In genomic region chr6:116572162-116572561, GRCh38 we compare ENCODE assay signal across 8 cellular contexts. TPM values are rescaled to one million over a fixed set of nuclear protein-coding genes. Genes with fewer than 3 reads are reported as not detected.
DNase-seq lines count a peak whose midpoint lies in the region; ATAC-seq, FAIRE-seq and TF ChIP-seq lines count a peak whose summit lies in the region.

No MANE protein-coding gene starts in this region.

- H3K4me2 ChIP-seq in H1 (ENCODE audit: insufficient read depth in 1 of 2, low read depth in 2 of 2, low read length in 2 of 2) = peak overlapping the region; percentile 74 to 88

- H3K9ac ChIP-seq in H1 (replicated peaks in 1 of 4; ENCODE audit: extremely low read depth in 1 of 4, low read depth in 3 of 4, low read length in 3 of 4) = peak overlapping the region in 3 of 4 experiments; percentile 75 to 85 (median 84); a peak in 6 of 7 replicates

- H2AFZ ChIP-seq in H1 (ENCODE audit: low read length) = no peak overlapping the region

- CTCF ChIA-PET in H1 (lab: Charles Lee; ENCODE audit: partially characterized antibody) = interaction anchor here (0.6 to 5.9 kb wide), 12 partner anchors 11 to 303 kb away, joined by 3 to 59 read pairs (median 4); partner anchors contain the start of gene RSPH4A

- TF ChIP-seq CTCF in AG10803 (conservative IDR thresholded peaks at IDR 0.05; ENCODE audit: low read length) = no peak
- no peak for TF ChIP-seq CTCF in H1 (IDR thresholded peaks at IDR 0.05; ENCODE audit: control extremely low read depth in 1 of 3, insufficient read depth in 1 of 3, low read depth in 1 of 3, low read length in 3 of 3)

- peaks cover 0 to 4% of the 10 kb centered on the region in 2 experiments for H4K20me1 ChIP-seq in H1 (replicated peaks in 1 of 2; ENCODE audit: control insufficient read depth in 1 of 2, insufficient read depth in 2 of 2, low read length in 2 of 2)

- intact Hi-C loops in aorta (cut with DNase I) = no loop called here

- no peak overlapping the region for H2BK12ac ChIP-seq in H1 (ENCODE audit: low read depth, low read length)

- H3K14ac ChIP-seq in H1 (ENCODE audit: insufficient read length) = no peak overlapping the region

- H3K56ac ChIP-seq in H1 (replicated peaks; ENCODE audit: insufficient read length, low read depth, low read length) = no peak overlapping the region

- H3K23me2 ChIP-seq in H1 (ENCODE audit: low read depth, low read length) = peaks cover 3% of the 10 kb centered on the region; the same call in 1 of the 2 replicates

- H2BK120ac ChIP-seq in H1 (replicated peaks; ENCODE audit: low read depth, low read length) = no peak overlapping the region

- POLR2A ChIA-PET in H1 (lab: Charles Lee; ENCODE audit: partially characterized antibody) = interaction anchor here (1.0 to 1.7 kb wide), 6 partner anchors 11 to 322 kb away, joined by 3 to 11 read pairs (median 3); partner anchors contain the start of genes DSE, RSPH4A and TSPYL1

- peaks cover 2% of the 10 kb centered on the region for H3K79me1 ChIP-seq in H1 (ENCODE audit: low read depth, low read length)

- H3K27ac ChIP-seq in H1 (ENCODE audit: low read depth, low read length) = no peak overlapping the region
- peak overlapping the region; percentile 91 for H3K27ac ChIP-seq in mesodermal cell (ENCODE audit: low read depth, low read length, severe bottlenecking)
- peak overlapping the region in 1 of 2 donors; percentile 45 for H3K27ac ChIP-seq in aorta (ENCODE audit: low read depth in 1 of 2, low read length in 2 of 2)

- no peak for FAIRE-seq in H1 (lab: Jason Lieb, UNC)

- H3K4me3 ChIP-seq in AG10803 (ENCODE audit: low read length) = peak overlapping the region; percentile 97
- peak overlapping the region; percentile 73 to 97 (median 83) for H3K4me3 ChIP-seq in H1 (ENCODE audit: extremely low read depth in 1 of 4, insufficient read depth in 2 of 4, low read depth in 3 of 4, low read length in 4 of 4)
- H3K4me3 ChIP-seq in mesodermal cell (ENCODE audit: extremely low read depth, insufficient read depth, low read length, poor library complexity, severe bottlenecking) = peak overlapping the region; percentile 84
- H3K4me3 ChIP-seq in aorta (ENCODE audit: low read length in 2 of 2) = peak overlapping the region; percentile 39 to 80

- H3K18ac ChIP-seq in H1 (ENCODE audit: extremely low read depth, low read length) = no peak overlapping the region

- no peak overlapping the region for H3K23ac ChIP-seq in H1 (ENCODE audit: insufficient read length)

- H2BK5ac ChIP-seq in H1 (ENCODE audit: low read depth, low read length) = no peak overlapping the region

- H3K36me3 ChIP-seq in H1 (ENCODE audit: control insufficient read depth in 2 of 4, insufficient read depth in 4 of 4, low read length in 3 of 4) (peaks cover 0 to 2% (median 0%) of the 10 kb centered on the region in 4 experiments; a peak in 2 of 8 replicates), mesodermal cell (ENCODE audit: control insufficient read depth, insufficient read depth, low read length) (peaks cover 32% of the 10 kb centered on the region), aorta (ENCODE audit: control insufficient read depth in 1 of 2, insufficient read depth in 2 of 2, low read length in 1 of 2) (no peaks in the 10 kb centered on the region)

- TF ChIP-seq EP300 in H1 (IDR thresholded peaks at IDR 0.05; ENCODE audit: borderline replicate concordance in 1 of 2, low read depth in 2 of 2, low read length in 2 of 2) = no peak

- ATAC-seq in aorta (ENCODE audit: low FRiP score) (no peak), HG03457 (IDR thresholded peaks at IDR 0.05; ENCODE audit: unreplicated experiment) (no peak)

- H4K5ac ChIP-seq in H1 (ENCODE audit: insufficient read length, low read depth, low read length) = no peak overlapping the region

- WGBS in H1 (ENCODE audit: extremely low coverage in 1 of 2, insufficient coverage in 1 of 2, insufficient read length in 1 of 2, insufficient replicate concordance in 2 of 2, low coverage in 1 of 2, low lambda C conversion rate in 2 of 2, missing lambda C conversion rate in 1 of 2), 2 experiments = 15% methylated on average over 7 of the region's 7 CpGs; no CpG with 5 or more reads in 1 of the 2 experiments
- WGBS in mesodermal cell (ENCODE audit: insufficient coverage in 2 of 2), 2 experiments = 0% methylated on average over 3 to 4 of the region's 7 CpGs
- WGBS in aorta, 2 donors = 2 to 4% methylated on average over 7 of the region's 7 CpGs

- no peak overlapping the region for H3K4ac ChIP-seq in H1 (replicated peaks; ENCODE audit: insufficient read length, low read depth, low read length)

- H4K8ac ChIP-seq in H1 (ENCODE audit: extremely low read depth, insufficient read depth, low read length) = no peak overlapping the region

- H3K9me3 ChIP-seq in H1 (ENCODE audit: insufficient read depth in 2 of 2, low read depth in 1 of 2, low read length in 1 of 2) (no peaks in the 10 kb centered on the region), mesodermal cell (ENCODE audit: control insufficient read depth, low read length) (no peaks in the 10 kb centered on the region), aorta (ENCODE audit: control insufficient read depth, low read length) (no peaks in the 10 kb centered on the region)

- no peak overlapping the region for H2BK20ac ChIP-seq in H1 (ENCODE audit: low read length)

- TF ChIP-seq RAD21 in H1 (IDR thresholded peaks at IDR 0.05 in 1 of 2, conservative IDR thresholded peaks at IDR 0.05 in 1 of 2; ENCODE audit: low read depth in 2 of 2, low read length in 2 of 2) = no peak

- H3K4me1 ChIP-seq in H1 (replicated peaks in 1 of 4; ENCODE audit: control insufficient read depth in 3 of 4, insufficient read depth in 4 of 4, low read length in 3 of 4) (peaks cover 0 to 3% (median 1%) of the 10 kb centered on the region in 4 experiments; a peak in 3 of 7 replicates), mesodermal cell (ENCODE audit: control insufficient read depth, insufficient read depth, low read length, poor library complexity, severe bottlenecking) (peaks cover 6% of the 10 kb centered on the region), aorta (ENCODE audit: control insufficient read depth in 1 of 2, insufficient read depth in 2 of 2, low read length in 2 of 2) (peaks cover 0 to 3% of the 10 kb centered on the region in 2 donors)

- DNase-seq in AG10803 (ENCODE audit: low read depth) = peak; percentile 41
- DNase-seq in GM19240 (ENCODE audit: insufficient read length, low spot score) = peak; percentile 11
- peak; percentile 47 for DNase-seq in RPMI8226
- no peak for DNase-seq in H1 (ENCODE audit: low read depth in 1 of 2, low spot score in 2 of 2)
- no peak for DNase-seq in aorta
- DNase-seq in NCI-H187 (lab: John Stamatoyannopoulos, UW) = no peak

- peaks cover 5 to 46% of the 10 kb centered on the region in 2 experiments; a peak in 3 of 4 replicates for H3K79me2 ChIP-seq in H1 (ENCODE audit: control insufficient read depth in 1 of 2, insufficient read depth in 2 of 2, low read length in 2 of 2)

- H4K91ac ChIP-seq in H1 (replicated peaks; ENCODE audit: insufficient read length, low read length) = no peak overlapping the region

- no peak overlapping the region for H2BK15ac ChIP-seq in H1 (ENCODE audit: low read length)

- H2AK5ac ChIP-seq in H1 (ENCODE audit: low read depth, low read length) = no peak overlapping the region

- no peaks in the 10 kb centered on the region for H3K27me3 ChIP-seq in H1 (replicated peaks in 1 of 4; ENCODE audit: control insufficient read depth in 3 of 4, extremely low read depth in 1 of 4, insufficient read depth in 3 of 4, low read length in 3 of 4)
- no peaks in the 10 kb centered on the region for H3K27me3 ChIP-seq in aorta (ENCODE audit: control insufficient read depth in 1 of 2, insufficient read depth in 2 of 2, low read length in 1 of 2)

- no peak for TF ChIP-seq POLR2A in H1 (IDR thresholded peaks at IDR 0.05; ENCODE audit: control extremely low read depth in 1 of 2, low read depth in 2 of 2, low read length in 2 of 2)

RNA-seq across cellular contexts. Expression of gene RWDD1, which starts 0.9 kb away (rescaled TPM):
- total RNA-seq in H1 (2021; fragmentation: NEBNext Ultra II Directional; extraction: Animal tissue kit (Norgen Biotek cat#: 25700)) = 35.2 and 36.8 TPM in 2 replicates
- polyA plus RNA-seq in H1 (2011; rRNA removed) (12.9 and 19.5 TPM in 2 replicates), aorta (100 to 1,000 TPM in 1 of 2 donors, 10 to 100 TPM in 1; 74.7 to 111 TPM)
- 19.8 TPM for polyA plus RNA-seq in H1 (2011; cell fraction: cytosol; rRNA removed)
- polyA plus RNA-seq in H1 (2011; cell fraction: nucleus; rRNA removed) = 14.5 TPM
- polyA plus RNA-seq in H1 (2012, experiment 1 of 2) = 18.3 to 27.9 TPM (median 21.0 TPM) in 4 replicates
- polyA plus RNA-seq in H1 (2012, experiment 2 of 2) = 9.6 TPM
- 157 TPM for polyA plus RNA-seq in H1 (2013, experiment 1 of 2)
- polyA plus RNA-seq in H1 (2013, experiment 2 of 2) = 161 TPM
- 7.8 and 9.1 TPM in 2 replicates for polyA minus RNA-seq in H1 (2011; rRNA and poly(A)+ RNA removed)
- polyA minus RNA-seq in H1 (2011; cell fraction: cytosol; rRNA and poly(A)+ RNA removed) = 6.2 TPM
- polyA minus RNA-seq in H1 (2011; cell fraction: nucleus; rRNA and poly(A)+ RNA removed) = 21.8 TPM
- polyA plus RNA-seq in mesodermal cell (2013, experiment 1 of 2) = 45.0 TPM
- 60.4 TPM for polyA plus RNA-seq in mesodermal cell (2013, experiment 2 of 2)
- 10 to 100 TPM; 40.2 to 41.9 TPM for total RNA-seq in aorta

RNA-seq across cellular contexts. Expression of gene CALHM4, which starts 18.6 kb away (rescaled TPM):
- not detected in 2 replicates for total RNA-seq in H1 (2021; fragmentation: NEBNext Ultra II Directional; extraction: Animal tissue kit (Norgen Biotek cat#: 25700))
- polyA plus RNA-seq in H1 (2011; rRNA removed) (not detected in 2 replicates), aorta (under 1 TPM in 1 of 2 donors, not detected in 1; 0.26 TPM)
- not detected for polyA plus RNA-seq in H1 (2011; cell fraction: cytosol; rRNA removed)
- not detected for polyA plus RNA-seq in H1 (2011; cell fraction: nucleus; rRNA removed)
- 0.16 TPM in 1 of 4 replicates, not detected in the others for polyA plus RNA-seq in H1 (2012, experiment 1 of 2)
- polyA plus RNA-seq in H1 (2012, experiment 2 of 2) = not detected
- not detected for polyA plus RNA-seq in H1 (2013, experiment 1 of 2)
- not detected for polyA plus RNA-seq in H1 (2013, experiment 2 of 2)
- polyA minus RNA-seq in H1 (2011; rRNA and poly(A)+ RNA removed) = not detected in 2 replicates
- not detected for polyA minus RNA-seq in H1 (2011; cell fraction: cytosol; rRNA and poly(A)+ RNA removed)
- not detected for polyA minus RNA-seq in H1 (2011; cell fraction: nucleus; rRNA and poly(A)+ RNA removed)
- polyA plus RNA-seq in mesodermal cell (2013, experiment 1 of 2) = 0.26 TPM
- polyA plus RNA-seq in mesodermal cell (2013, experiment 2 of 2) = 0.40 TPM
- not detected for total RNA-seq in aorta

RNA-seq across cellular contexts. Expression of gene TRAPPC3L, which starts 26.7 kb away (rescaled TPM):
- not detected in 2 replicates for total RNA-seq in H1 (2021; fragmentation: NEBNext Ultra II Directional; extraction: Animal tissue kit (Norgen Biotek cat#: 25700))
- not detected in 2 replicates for polyA plus RNA-seq in H1 (2011; rRNA removed)
- polyA plus RNA-seq in H1 (2011; cell fraction: cytosol; rRNA removed) = not detected
- polyA plus RNA-seq in H1 (2011; cell fraction: nucleus; rRNA removed) = not detected
- not detected in 4 replicates for polyA plus RNA-seq in H1 (2012, experiment 1 of 2)
- not detected for polyA plus RNA-seq in H1 (2012, experiment 2 of 2)
- polyA plus RNA-seq in H1 (2013, experiment 1 of 2) = not detected
- not detected for polyA plus RNA-seq in H1 (2013, experiment 2 of 2)
- polyA minus RNA-seq in H1 (2011; rRNA and poly(A)+ RNA removed) = not detected in 2 replicates
- polyA minus RNA-seq in H1 (2011; cell fraction: cytosol; rRNA and poly(A)+ RNA removed) = not detected
- polyA minus RNA-seq in H1 (2011; cell fraction: nucleus; rRNA and poly(A)+ RNA removed) = not detected
- not detected for polyA plus RNA-seq in mesodermal cell (2013, experiment 1 of 2)
- not detected for polyA plus RNA-seq in mesodermal cell (2013, experiment 2 of 2)
- total RNA-seq in aorta = under 1 TPM; 0.36 to 0.55 TPM
- polyA plus RNA-seq in aorta = 1 to 10 TPM in 1 of 2 donors, under 1 TPM in 1; 0.54 to 1.8 TPM

RNA-seq across cellular contexts. Expression of gene RSPH4A, which starts 44.1 kb away (rescaled TPM):
- total RNA-seq in H1 (2021; fragmentation: NEBNext Ultra II Directional; extraction: Animal tissue kit (Norgen Biotek cat#: 25700)) = 0.52 and 0.59 TPM in 2 replicates
- polyA plus RNA-seq in H1 (2011; rRNA removed) (0.14 and 0.38 TPM in 2 replicates), aorta (under 1 TPM in 1 of 2 donors, not detected in 1; 0.51 TPM)
- polyA plus RNA-seq in H1 (2011; cell fraction: cytosol; rRNA removed) = 0.19 TPM
- polyA plus RNA-seq in H1 (2011; cell fraction: nucleus; rRNA removed) = 0.29 TPM
- polyA plus RNA-seq in H1 (2012, experiment 1 of 2) = 0.29 to 0.58 TPM (median 0.45 TPM) in 4 replicates
- polyA plus RNA-seq in H1 (2012, experiment 2 of 2) = not detected
- 0.34 TPM for polyA plus RNA-seq in H1 (2013, experiment 1 of 2)
- polyA plus RNA-seq in H1 (2013, experiment 2 of 2) = 0.42 TPM
- 0.44 and 0.59 TPM in 2 replicates for polyA minus RNA-seq in H1 (2011; rRNA and poly(A)+ RNA removed)
- 0.59 TPM for polyA minus RNA-seq in H1 (2011; cell fraction: cytosol; rRNA and poly(A)+ RNA removed)
- 2.5 TPM for polyA minus RNA-seq in H1 (2011; cell fraction: nucleus; rRNA and poly(A)+ RNA removed)
- 0.59 TPM for polyA plus RNA-seq in mesodermal cell (2013, experiment 1 of 2)
- polyA plus RNA-seq in mesodermal cell (2013, experiment 2 of 2) = 0.25 TPM
- under 1 TPM; 0.48 to 0.68 TPM for total RNA-seq in aorta

Comparison
In these comparisons a context has a peak if more than half of its experiments do, and no peak if none do; other contexts are left out.
1. DNase-seq: peak in AG10803 (single experiment), GM19240 (single experiment) and RPMI8226 (single experiment); none in H1 (0 of 2), aorta (0 of 2) and NCI-H187 (0 of 2).
2. Peak in every context shown above with its lines, with median percentiles within 50 percentile points of each other: H3K4me3 ChIP-seq.